14 cellular contexts compared by ENCODE assay signal in genomic region chr10:70649526-70649925, GRCh38. TPM values are rescaled to one million over a fixed set of nuclear protein-coding genes. Genes with fewer than 3 reads are reported as not detected.
DNase-seq lines count a peak whose midpoint lies in the region; ATAC-seq and FAIRE-seq lines count a peak whose summit lies in the region.
"Had no signal": no experiment of that assay in that cellular context is flagged by ENCODE, and none has a peak within 500 bp of the region (broad histone marks: within the 10 kb centered on the region; RNA-seq: fewer than 3 reads in every experiment).

No MANE protein-coding gene starts in this region.

- FAIRE-seq in urothelium cell line (lab: Jason Lieb, UNC): peak; percentile 96

- ATAC-seq in esophagus mucosa (peak; percentile 95), HG02763 (IDR thresholded peaks at IDR 0.05; ENCODE audit: unreplicated experiment) (no peak), HG02610 (IDR thresholded peaks at IDR 0.05; ENCODE audit: unreplicated experiment) (no peak)
- ATAC-seq: effector memory CD8-positive, alpha-beta T cell; stimulated activated naive B cell treated with anti-CD40 and anti-IgM and Interleukin-4, amounts not matched to agents 10 μg/mL and 1 μg/mL and 100 μg/mL, for 72 hours had no signal

- DNase-seq in stimulated activated CD4-positive, alpha-beta T cell treated with anti-CD3 and anti-CD28 coated beads, Interleukin-1b, Interleukin-23, amount 100 ng/mL, for 48 hours: peak; percentile 32
- DNase-seq in stimulated activated CD4-positive, alpha-beta T cell treated with anti-CD3 and anti-CD28 coated beads, Interleukin-4, amount 100 ng/mL, for 24 hours: no peak
- DNase-seq in NCI-H460 (ENCODE audit: extremely low read depth, low read depth) (peak; percentile 19), urothelium cell line (ENCODE audit: low spot score) (peak; percentile 72), NCI-H1048 (lab: John Stamatoyannopoulos, UW) (no peak)
- DNase-seq: aorta; CD4-positive, CD25-positive, alpha-beta regulatory T cell; effector memory CD8-positive, alpha-beta T cell; H9; stimulated activated naive B cell treated with anti-CD40 and anti-IgM and Interleukin-4, amounts not matched to agents 10 μg/mL and 1 μg/mL and 100 μg/mL, for 72 hours had no signal

RNA-seq across cellular contexts. Expression of gene ADAMTS14, which starts 22.8 kb away (rescaled TPM):
- total RNA-seq in NCI-H460 (2014; rRNA removed; shearing (Covaris generic)): 0.02 TPM in 1 of 2 replicates, not detected in the other
- polyA plus RNA-seq in NCI-H460 (2014; cell fraction: nucleus; rRNA removed): 0.11 and 0.16 TPM in 2 replicates
- total RNA-seq in esophagus mucosa: 0.64 TPM
- total RNA-seq: CD4-positive, CD25-positive, alpha-beta regulatory T cell had no signal
- polyA plus RNA-seq: CD4-positive, CD25-positive, alpha-beta regulatory T cell had no signal

RNA-seq across cellular contexts. Expression of gene PRF1, which starts 47.0 kb away (rescaled TPM):
- total RNA-seq in NCI-H460 (2014; rRNA removed; shearing (Covaris generic)): not detected in 2 replicates
- not detected in 2 replicates for polyA plus RNA-seq in NCI-H460 (2014; cell fraction: nucleus; rRNA removed)
- total RNA-seq in esophagus mucosa: 0.28 TPM
- total RNA-seq: H9, hepatocyte had no signal
- polyA plus RNA-seq: hepatocyte had no signal

Comparison
In these comparisons a context has a peak if more than half of its experiments do, and no peak if none do; other contexts are left out.
1. DNase-seq: peak in stimulated activated CD4-positive, alpha-beta T cell treated with anti-CD3 and anti-CD28 coated beads, Interleukin-1b, Interleukin-23, amount 100 ng/mL, for 48 hours (single experiment), NCI-H460 (single experiment) and urothelium cell line (single experiment); none in stimulated activated CD4-positive, alpha-beta T cell treated with anti-CD3 and anti-CD28 coated beads, Interleukin-4, amount 100 ng/mL, for 24 hours (single experiment) and NCI-H1048 (single experiment).